In genomic region chr16:27053996-27054395, GRCh38 we compare ENCODE assay signal across 9 cellular contexts. TPM values are rescaled to one million over a fixed set of nuclear protein-coding genes. Genes with fewer than 3 reads are reported as not detected.
"Had no signal": no experiment of that assay in that cellular context is flagged by ENCODE, and none has a peak within 500 bp of the region (broad histone marks: within the 10 kb centered on the region; RNA-seq: fewer than 3 reads in every experiment).

No MANE protein-coding gene starts in this region.

- H3K27ac Mint-ChIP-seq: IgD-negative memory B cell had no signal

- H3K4me1 Mint-ChIP-seq: IgD-negative memory B cell had no signal

- DNase-seq: IMR-90, KBM-7, KG1 had no signal

- H3K4me3 ChIP-seq: K562 had no signal

- H3K4me3 Mint-ChIP-seq: IgD-negative memory B cell had no signal

- H3K27ac ChIP-seq: HL-60 had no signal

- H3K27me3 Mint-ChIP-seq: IgD-negative memory B cell had no signal

RNA-seq across cellular contexts. Expression of gene C16orf82, which starts 12.7 kb away (rescaled TPM):
- total RNA-seq: HepG2, HT-29, HT1080, IMR-90, K562 had no signal
- polyA plus RNA-seq: HepG2, IgD-negative memory B cell, IMR-90, K562 had no signal
